In genomic region chr21:45954271-45954670, GRCh38 we compare ENCODE assay signal across 12 cellular contexts. TPM values are rescaled to one million over a fixed set of nuclear protein-coding genes. Genes with fewer than 3 reads are reported as not detected.
A peak's percentile ranks its signal among the peaks of the same experiment; 100 is the strongest.
DNase-seq lines count a peak whose midpoint lies in the region; ATAC-seq, FAIRE-seq and TF ChIP-seq lines count a peak whose summit lies in the region.
"Had no signal": no experiment of that assay in that cellular context is flagged by ENCODE, and none has a peak within 500 bp of the region (broad histone marks: within the 10 kb centered on the region; RNA-seq: fewer than 3 reads in every experiment).

No MANE protein-coding gene starts in this region.

- peak overlapping the region; percentile 89 to 92 for H3K27ac ChIP-seq in coronary artery
- H3K27ac ChIP-seq in keratinocyte (ENCODE audit: control insufficient read depth, insufficient read depth, low read length) = no peak overlapping the region
- peak overlapping the region; percentile 47 to 83 for H3K27ac ChIP-seq in testis
- no peak overlapping the region for H3K27ac ChIP-seq in naive thymus-derived CD4-positive, alpha-beta T cell (ENCODE audit: low read depth, low read length)
- H3K27ac ChIP-seq: PC-9 had no signal

- H3K36me3 Mint-ChIP-seq in naive thymus-derived CD4-positive, alpha-beta T cell = peaks cover 0 to 4% (median 0%) of the 10 kb centered on the region in 5 donors
- H3K36me3 Mint-ChIP-seq in activated CD4-positive, alpha-beta memory T cell treated with anti-CD3 and anti-CD28 coated beads, Interleukin-2, amount 10 ng/mL, durations not matched to agents 7 days and 5 days (ENCODE audit: low read depth) = no peaks in the 10 kb centered on the region

- H3K36me3 ChIP-seq in keratinocyte (ENCODE audit: control insufficient read depth in 2 of 2, extremely low read depth in 1 of 2, insufficient read depth in 2 of 2, low read length in 2 of 2) (no peaks in the 10 kb centered on the region), testis (ENCODE audit: low read depth, missing control alignments) (no peaks in the 10 kb centered on the region)
- no peaks in the 10 kb centered on the region for H3K36me3 ChIP-seq in naive thymus-derived CD4-positive, alpha-beta T cell (ENCODE audit: control insufficient read depth in 2 of 3, insufficient read depth in 3 of 3, low read length in 3 of 3)

- peaks cover 3 to 27% (median 14%) of the 10 kb centered on the region in 5 donors for H3K27me3 Mint-ChIP-seq in naive thymus-derived CD4-positive, alpha-beta T cell
- H3K27me3 Mint-ChIP-seq in activated CD4-positive, alpha-beta memory T cell treated with anti-CD3 and anti-CD28 coated beads, Interleukin-2, amount 10 ng/mL, durations not matched to agents 7 days and 5 days = peaks cover 22% of the 10 kb centered on the region

- no peaks in the 10 kb centered on the region for H3K9me3 ChIP-seq in keratinocyte (ENCODE audit: control insufficient read depth, low read depth, low read length)
- H3K9me3 ChIP-seq in testis = no peaks in the 10 kb centered on the region
- no peaks in the 10 kb centered on the region for H3K9me3 ChIP-seq in naive thymus-derived CD4-positive, alpha-beta T cell (ENCODE audit: control insufficient read depth in 2 of 3, low read length in 3 of 3)

- H3K4me1 Mint-ChIP-seq in naive thymus-derived CD4-positive, alpha-beta T cell = peaks cover 4 to 7% (median 4%) of the 10 kb centered on the region in 7 donors
- H3K4me1 Mint-ChIP-seq in activated CD4-positive, alpha-beta memory T cell treated with anti-CD3 and anti-CD28 coated beads, Interleukin-2, amount 10 ng/mL, durations not matched to agents 7 days and 5 days = peaks cover 2% of the 10 kb centered on the region
- H3K4me1 Mint-ChIP-seq: central memory CD8-positive, alpha-beta T cell had no signal

- no peaks in the 10 kb centered on the region for H3K79me2 ChIP-seq in keratinocyte (ENCODE audit: control insufficient read depth, insufficient read depth, low read length)

- peak overlapping the region; percentile 29 for H3K9ac ChIP-seq in keratinocyte (ENCODE audit: control insufficient read depth, extremely low read depth, insufficient read depth, low read length)

- DNase-seq in GM03348 (ENCODE audit: low spot score) (peak; percentile 78), coronary artery (ENCODE audit: low spot score) (no peak), keratinocyte (ENCODE audit: low read depth, low spot score) (no peak), testis (no peak), activated T-cell treated with anti-CD3 and anti-CD28 coated beads for 4 hours (no peak)
- DNase-seq in activated naive CD4-positive, alpha-beta T cell treated with anti-CD3 and anti-CD28 coated beads, Interleukin-2, amount 50 U/mL, for 16 hours = no peak
- no peak for DNase-seq in naive thymus-derived CD4-positive, alpha-beta T cell
- DNase-seq in activated CD4-positive, alpha-beta memory T cell treated with anti-CD3 and anti-CD28 coated beads, Interleukin-2, amount 10 ng/mL, durations not matched to agents 7 days and 5 days = no peak
- DNase-seq: activated T-cell treated with anti-CD3 and anti-CD28 coated beads, Interleukin-2, amount 50 U/mL, for 48 hours; hippocampal formation; PC-9 had no signal

- no peaks in the 10 kb centered on the region for H3K9me1 ChIP-seq in keratinocyte (ENCODE audit: control insufficient read depth, extremely low read depth, insufficient read depth, low read length)

- H3K4me2 ChIP-seq in keratinocyte (ENCODE audit: control insufficient read depth, extremely low read depth, insufficient read depth, low read depth, low read length) = peak overlapping the region; percentile 12
- H3K4me2 ChIP-seq: PC-9 had no signal

- ATAC-seq in naive thymus-derived CD4-positive, alpha-beta T cell = no peak

- no peak for TF ChIP-seq POLR2A in testis (IDR thresholded peaks at IDR 0.05)

- dilution Hi-C loops in keratinocyte (cut with MboI; ENCODE audit: extremely low pct_ligation_motif_present, low sequenced_read_pairs) = no loop called here

- WGBS in testis, 2 donors = 33 to 42% methylated on average over 13 of the region's 13 CpGs

- peaks cover 18% of the 10 kb centered on the region for H3K27me3 ChIP-seq in keratinocyte (ENCODE audit: control insufficient read depth, extremely low read depth, insufficient read depth, low read length)
- H3K27me3 ChIP-seq in testis = no peaks in the 10 kb centered on the region
- H3K27me3 ChIP-seq in naive thymus-derived CD4-positive, alpha-beta T cell (ENCODE audit: control insufficient read depth in 2 of 2, insufficient read depth in 2 of 2, low read length in 2 of 2) = no peaks in the 10 kb centered on the region

- peaks cover 22% of the 10 kb centered on the region for H3K4me1 ChIP-seq in keratinocyte (ENCODE audit: control insufficient read depth, extremely low read depth, insufficient read depth, low read length)
- H3K4me1 ChIP-seq in testis = peaks cover 9% of the 10 kb centered on the region
- no peaks in the 10 kb centered on the region for H3K4me1 ChIP-seq in naive thymus-derived CD4-positive, alpha-beta T cell (ENCODE audit: control insufficient read depth in 2 of 2, insufficient read depth in 2 of 2, low read length in 2 of 2)

- H2AFZ ChIP-seq in keratinocyte (ENCODE audit: control insufficient read depth, low read length) = peak overlapping the region; percentile 85
- H2AFZ ChIP-seq: PC-9 had no signal

- H3K4me3 Mint-ChIP-seq in naive thymus-derived CD4-positive, alpha-beta T cell = no peak overlapping the region
- no peak overlapping the region for H3K4me3 Mint-ChIP-seq in activated CD4-positive, alpha-beta memory T cell treated with anti-CD3 and anti-CD28 coated beads, Interleukin-2, amount 10 ng/mL, durations not matched to agents 7 days and 5 days
- H3K4me3 Mint-ChIP-seq: central memory CD8-positive, alpha-beta T cell had no signal

- no peak overlapping the region for H3K27ac Mint-ChIP-seq in naive thymus-derived CD4-positive, alpha-beta T cell
- no peak overlapping the region for H3K27ac Mint-ChIP-seq in activated CD4-positive, alpha-beta memory T cell treated with anti-CD3 and anti-CD28 coated beads, Interleukin-2, amount 10 ng/mL, durations not matched to agents 7 days and 5 days

- CTCF ChIA-PET in naive thymus-derived CD4-positive, alpha-beta T cell (lab: Charles Lee) = no interaction called here
- CTCF ChIA-PET in activated CD4-positive, alpha-beta memory T cell treated with anti-CD3 and anti-CD28 coated beads, Interleukin-2, amount 10 ng/mL, durations not matched to agents 7 days and 5 days (lab: Charles Lee) = no interaction called here

- peaks cover 0 to 5% (median 0%) of the 10 kb centered on the region in 11 donors for H3K9me3 Mint-ChIP-seq in naive thymus-derived CD4-positive, alpha-beta T cell
- H3K9me3 Mint-ChIP-seq in activated CD4-positive, alpha-beta memory T cell treated with anti-CD3 and anti-CD28 coated beads, Interleukin-2, amount 10 ng/mL, durations not matched to agents 7 days and 5 days = no peaks in the 10 kb centered on the region
- H3K9me3 Mint-ChIP-seq: central memory CD8-positive, alpha-beta T cell had no signal

- FAIRE-seq in keratinocyte (lab: Jason Lieb, UNC) = peak; percentile 20

- TF ChIP-seq CTCF in coronary artery (IDR thresholded peaks at IDR 0.05) (peak; percentile 16), keratinocyte (optimal IDR thresholded peaks at IDR 0.05 in 1 of 3, IDR thresholded peaks at IDR 0.05 in 1 of 3, conservative IDR thresholded peaks at IDR 0.05 in 1 of 3; ENCODE audit: extremely low read depth in 1 of 3, insufficient read depth in 2 of 3, low read length in 3 of 3) (peak; percentile 37 to 49 (median 37)), testis (IDR thresholded peaks at IDR 0.05) (no peak)

- H3K4me3 ChIP-seq in coronary artery (no peak overlapping the region), keratinocyte (ENCODE audit: control insufficient read depth in 2 of 3, extremely low read depth in 1 of 3, insufficient read depth in 2 of 3, low read depth in 1 of 3, low read length in 3 of 3) (no peak overlapping the region), testis (no peak overlapping the region)
- no peak overlapping the region for H3K4me3 ChIP-seq in naive thymus-derived CD4-positive, alpha-beta T cell (ENCODE audit: low read length)
- H3K4me3 ChIP-seq: PC-9 had no signal

- POLR2A ChIA-PET in naive thymus-derived CD4-positive, alpha-beta T cell (lab: Charles Lee) = no interaction called here
- POLR2A ChIA-PET in activated CD4-positive, alpha-beta memory T cell treated with anti-CD3 and anti-CD28 coated beads, Interleukin-2, amount 10 ng/mL, durations not matched to agents 7 days and 5 days (lab: Charles Lee) = no interaction called here

- intact Hi-C loops in testis (cut with DNase I; ENCODE audit: low total_unique reads) = no loop called here
- intact Hi-C loops in naive thymus-derived CD4-positive, alpha-beta T cell (cut with micrococcal nuclease) = no loop called here

- no peaks in the 10 kb centered on the region for H4K20me1 ChIP-seq in keratinocyte (ENCODE audit: control insufficient read depth, extremely low read depth, insufficient read depth, low read length)

RNA-seq across cellular contexts. Expression of gene COL6A1, which starts 27.3 kb away (rescaled TPM):
- polyA plus RNA-seq in keratinocyte (2.5 to 6.5 TPM (median 4.2 TPM) in 3 replicates), testis (ENCODE audit: insufficient read depth, low read depth, low replicate concordance) (197 TPM)
- polyA plus RNA-seq in keratinocyte (2011; ENCODE audit: low read depth) = 0.87 TPM
- polyA plus RNA-seq in keratinocyte (2011; cell fraction: cytosol; rRNA removed) = 1.8 and 5.0 TPM in 2 replicates
- polyA plus RNA-seq in keratinocyte (2011; cell fraction: nucleus; rRNA removed) = 27.3 and 48.1 TPM in 2 replicates
- polyA plus RNA-seq in keratinocyte (2012; ENCODE audit: low replicate concordance) = 2.4 and 6.6 TPM in 2 replicates
- 2.8 to 8.7 TPM (median 4.2 TPM) in 3 replicates for polyA minus RNA-seq in keratinocyte
- polyA minus RNA-seq in keratinocyte (2011; cell fraction: cytosol; rRNA and poly(A)+ RNA removed) = 11.1 TPM
- polyA minus RNA-seq in keratinocyte (2011; cell fraction: nucleus; rRNA and poly(A)+ RNA removed) = 24.0 and 32.5 TPM in 2 replicates
- total RNA-seq in testis = 100 to 1,000 TPM; 166 to 178 TPM
- 10 to 100 TPM in 2 of 5 experiments, 1 to 10 TPM in 2, under 1 TPM in 1; 0.22 to 17.1 (median 9.5) TPM for total RNA-seq in naive thymus-derived CD4-positive, alpha-beta T cell
- 1 to 10 TPM in 1 of 2 donors, under 1 TPM in 1; 0.92 to 2.4 TPM for polyA plus RNA-seq in naive thymus-derived CD4-positive, alpha-beta T cell
- under 1 TPM; 0.08 to 0.33 TPM for total RNA-seq in activated CD4-positive, alpha-beta memory T cell treated with anti-CD3 and anti-CD28 coated beads, Interleukin-2, amount 10 ng/mL, durations not matched to agents 7 days and 5 days

Comparison
In these comparisons a context has a peak if more than half of its experiments do, and no peak if none do; other contexts are left out.
1. H3K27ac ChIP-seq: peak in coronary artery (2 of 2) and testis (2 of 2); none in keratinocyte (single experiment) and naive thymus-derived CD4-positive, alpha-beta T cell (single experiment).
2. CTCF ChIP-seq: peak in coronary artery (single experiment) and keratinocyte (3 of 3); none in testis (0 of 3).
3. RNA of gene COL6A1, which starts 27.3 kb away (total RNA-seq): 166 to 178 TPM in testis; 0.22 to 17.1 TPM in naive thymus-derived CD4-positive, alpha-beta T cell and 0.08 to 0.33 TPM in activated CD4-positive, alpha-beta memory T cell treated with anti-CD3 and anti-CD28 coated beads, Interleukin-2, amount 10 ng/mL, durations not matched to agents 7 days and 5 days; every median in the first group is over 4 times any median in the second.